8 cellular contexts compared by ENCODE assay signal in the genomic region with DNA sequence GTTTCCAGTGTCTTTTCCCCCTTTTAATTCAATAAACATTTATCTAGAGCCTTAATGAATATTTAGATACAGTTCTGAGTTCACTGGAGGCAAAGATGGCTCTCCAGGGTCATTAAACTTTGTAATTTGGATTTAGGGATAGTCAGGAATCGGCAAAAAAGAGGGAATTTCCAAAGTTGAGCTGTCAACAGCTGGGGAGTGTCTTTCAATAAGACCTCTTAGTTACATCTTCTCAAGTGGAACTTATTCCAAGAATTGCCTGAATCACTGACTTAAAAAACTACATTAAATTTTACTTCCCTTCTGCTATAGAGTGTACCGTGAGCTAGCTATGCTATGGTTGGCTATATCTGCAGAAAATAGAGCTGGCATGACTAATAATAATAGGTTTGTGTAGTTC. TPM values are rescaled to one million over a fixed set of nuclear protein-coding genes. Genes with fewer than 3 reads are reported as not detected.
DNase-seq lines count a peak whose midpoint lies in the region; ATAC-seq, FAIRE-seq and TF ChIP-seq lines count a peak whose summit lies in the region.

No MANE protein-coding gene starts in this region.

- H2BK15ac ChIP-seq in IMR-90 (ENCODE audit: low read depth, low read length) = peak overlapping the region; percentile 71; the same call in 2 of the 3 replicates

- peaks cover 4% of the 10 kb centered on the region for H3K4me1 ChIP-seq in IMR-90 (ENCODE audit: control insufficient read depth, insufficient read depth, low read length)
- peaks cover 9 to 24% of the 10 kb centered on the region in 2 donors for H3K4me1 ChIP-seq in muscle layer of duodenum (ENCODE audit: control insufficient read depth in 1 of 2, insufficient read depth in 2 of 2, low read length in 2 of 2)

- peak overlapping the region; percentile 92 for H3K4me2 ChIP-seq in IMR-90 (ENCODE audit: low read depth, low read length)

- peaks cover 6% of the 10 kb centered on the region; the same call in 1 of the 2 replicates for H3K9me3 ChIP-seq in AG04450 (ENCODE audit: control insufficient read depth, insufficient read depth, low read length)
- no peaks in the 10 kb centered on the region for H3K9me3 ChIP-seq in IMR-90 (ENCODE audit: control insufficient read depth, insufficient read depth, low read length)
- no peaks in the 10 kb centered on the region for H3K9me3 ChIP-seq in muscle layer of duodenum (ENCODE audit: control insufficient read depth in 1 of 2, low read length in 2 of 2)

- H3K4me3 ChIP-seq in AG04450 (ENCODE audit: low read depth, low read length) = peak overlapping the region; percentile 92
- H3K4me3 ChIP-seq in IMR-90 (ENCODE audit: insufficient read depth, low read depth, low read length) = peak overlapping the region; percentile 71
- peak overlapping the region; percentile 90 to 97 for H3K4me3 ChIP-seq in cardiac fibroblast (replicated peaks in 1 of 2; ENCODE audit: low read depth in 2 of 2, low read length in 2 of 2)
- peak overlapping the region; percentile 78 to 95 for H3K4me3 ChIP-seq in muscle layer of duodenum (ENCODE audit: low read depth in 1 of 2, low read length in 2 of 2)

- H3K79me1 ChIP-seq in IMR-90 (ENCODE audit: low read depth in 1 of 2, low read length in 2 of 2) = peaks cover 14 to 47% of the 10 kb centered on the region in 2 experiments

- dilution Hi-C loops in IMR-90 (cut with HindIII; ENCODE audit: low sequenced_read_pairs, unreplicated experiment) = no loop called here

- H3K9me1 ChIP-seq in IMR-90 (ENCODE audit: insufficient read depth, low read length) = peaks cover 7% of the 10 kb centered on the region

- peak overlapping the region; percentile 82; the same call in 1 of the 2 replicates for H3K56ac ChIP-seq in IMR-90 (ENCODE audit: extremely low read depth, insufficient read depth, low read length)

- peak overlapping the region; percentile 77 for H2BK5ac ChIP-seq in IMR-90 (ENCODE audit: low read depth, low read length, poor library complexity, severe bottlenecking)

- no peak for FAIRE-seq in D721Med (lab: Jason Lieb, UNC)

- TF ChIP-seq CTCF in AG04450 (IDR thresholded peaks at IDR 0.05; ENCODE audit: low read depth, low read length) (no peak; the same call in 1 of the 2 replicates), IMR-90 (conservative IDR thresholded peaks at IDR 0.05; ENCODE audit: low read depth, low read length) (no peak), cardiac fibroblast (IDR thresholded peaks at IDR 0.05; ENCODE audit: low read depth, low read length) (no peak), GM10248 (IDR thresholded peaks at IDR 0.05; ENCODE audit: control extremely low read depth, extremely low read depth, low read depth, missing control alignments) (no peak), D721Med (IDR thresholded peaks at IDR 0.05; ENCODE audit: insufficient read depth, missing control alignments) (no peak)

- peaks cover 19% of the 10 kb centered on the region; the same call in 1 of the 2 replicates for H4K20me1 ChIP-seq in IMR-90 (ENCODE audit: insufficient read depth, low read length)

- in situ Hi-C loops in IMR-90 (cut with MboI; ENCODE audit: low sequenced_read_pairs) = loop anchor here (5.0 to 10.0 kb wide), 2 partner anchors 57 to 130 kb away; no protein-coding TSS in a partner anchor

- H3K14ac ChIP-seq in IMR-90 (replicated peaks; ENCODE audit: low read depth, low read length) = peak overlapping the region; percentile 68; the same call in 1 of the 2 replicates

- H3K36me3 ChIP-seq in IMR-90 (ENCODE audit: control insufficient read depth, insufficient read depth, low read length) (no peaks in the 10 kb centered on the region), muscle layer of duodenum (ENCODE audit: control insufficient read depth in 1 of 2, insufficient read depth in 2 of 2, low read length in 2 of 2) (no peaks in the 10 kb centered on the region)

- ATAC-seq in IMR-90 (ENCODE audit: low read depth) = no peak

- peak overlapping the region; percentile 35; the same call in 1 of the 2 replicates for H2BK20ac ChIP-seq in IMR-90 (ENCODE audit: low read depth, low read length)

- peak overlapping the region; percentile 59 for H3K9ac ChIP-seq in IMR-90 (ENCODE audit: low read depth, low read length)

- no peak overlapping the region for H4K5ac ChIP-seq in IMR-90 (ENCODE audit: low read depth, low read length)

- peak overlapping the region; percentile 80 for H2AK9ac ChIP-seq in IMR-90 (replicated peaks; ENCODE audit: low read depth, low read length, poor library complexity)

- H4K8ac ChIP-seq in IMR-90 (ENCODE audit: low read depth in 2 of 2, low read length in 2 of 2) = peak overlapping the region; percentile 13 to 69; a peak in 1 of 4 replicates

- CTCF ChIA-PET in AG04450 (lab: Charles Lee) (interaction anchor here (0.8 to 1.8 kb wide), 4 partner anchors 12 to 166 kb away, joined by 3 to 9 read pairs (median 4); no protein-coding TSS in a partner anchor), IMR-90 (lab: Yijun Ruan, JAX) (interaction anchor here (1.1 kb wide), 1 partner anchor 165 kb away, joined by 4 read pairs; no protein-coding TSS in a partner anchor), GM10248 (lab: Yijun Ruan, JAX) (interaction anchor here (0.8 to 1.9 kb wide), 9 partner anchors 11 to 166 kb away, joined by 3 to 17 read pairs (median 4); no protein-coding TSS in a partner anchor)

- BruUV-seq in IMR-90 (replicated peaks; lab: Mats Ljungman, UMichigan) = no TSS peak

- DNase-seq in AG04450 (ENCODE audit: low read depth, low spot score) = no peak
- DNase-seq in IMR-90 = peak; percentile 68
- peak; percentile 29 to 52 for DNase-seq in cardiac fibroblast (ENCODE audit: low read depth in 2 of 2)
- no peak for DNase-seq in stimulated activated CD4-positive, alpha-beta T cell treated with anti-CD3 and anti-CD28 coated beads, Interleukin-4, amount 100 ng/mL, for 24 hours
- DNase-seq in SHP77 (lab: John Stamatoyannopoulos, UW) = no peak
- DNase-seq in GM10248 (ENCODE audit: extremely low spot score) = no peak
- DNase-seq in D721Med (ENCODE audit: insufficient read length, low spot score) = no peak

- H4K91ac ChIP-seq in IMR-90 (ENCODE audit: insufficient read depth, low read depth, low read length) = no peak overlapping the region

- H3K4ac ChIP-seq in IMR-90 (ENCODE audit: low read depth, low read length) = peak overlapping the region; percentile 84

- no CpG with 5 or more reads among the region's 2 CpGs for WGBS in IMR-90 (ENCODE audit: extremely low coverage in 2 of 2, insufficient read length in 1 of 2), 2 experiments

- POLR2A ChIA-PET in AG04450 (lab: Yijun Ruan, JAX) (interaction anchor here (0.6 kb wide), 1 partner anchor 210 kb away, joined by 5 read pairs; no protein-coding TSS in a partner anchor), IMR-90 (lab: Charles Lee; ENCODE audit: unreplicated experiment) (no interaction called here), GM10248 (lab: Yijun Ruan, JAX) (interaction anchor here (1.6 kb wide), 1 partner anchor 20 kb away, joined by 3 read pairs; no protein-coding TSS in a partner anchor)

- intact Hi-C loops in IMR-90 (cut with micrococcal nuclease) = loop anchor here (1.0 to 5.0 kb wide), 4 partner anchors 37 to 242 kb away; a partner anchor contains a TSS

- peak overlapping the region; percentile 92 for H2AFZ ChIP-seq in IMR-90 (replicated peaks; ENCODE audit: low read length, poor library complexity)

- peak overlapping the region; percentile 76; the same call in 1 of the 2 replicates for H3K23ac ChIP-seq in IMR-90 (ENCODE audit: low read depth, low read length)

- no peaks in the 10 kb centered on the region for H3K27me3 ChIP-seq in AG04450 (ENCODE audit: control insufficient read depth, insufficient read depth, low read length)
- H3K27me3 ChIP-seq in IMR-90 (ENCODE audit: control insufficient read depth, insufficient read depth, low read length) = no peaks in the 10 kb centered on the region
- H3K27me3 ChIP-seq in muscle layer of duodenum (ENCODE audit: low read depth, low read length) = no peaks in the 10 kb centered on the region

- TF ChIP-seq RAD21 in IMR-90 (IDR thresholded peaks at IDR 0.05; ENCODE audit: low read length) = no peak

- peak overlapping the region; percentile 49; the same call in 1 of the 2 replicates for H2BK120ac ChIP-seq in IMR-90 (ENCODE audit: low read depth, low read length)

- H3K27ac ChIP-seq in AG04450 (ENCODE audit: low read depth, low read length) = peak overlapping the region; percentile 94
- peak overlapping the region; percentile 89 for H3K27ac ChIP-seq in IMR-90 (ENCODE audit: insufficient read depth, low read length)
- H3K27ac ChIP-seq in muscle layer of duodenum (ENCODE audit: low read length) = peak overlapping the region; percentile 85

- no peak for TF ChIP-seq POLR2A in IMR-90 (IDR thresholded peaks at IDR 0.05; ENCODE audit: low read depth, low read length)

- H3K18ac ChIP-seq in IMR-90 (ENCODE audit: low read depth, low read length) = no peak overlapping the region; the same call in 1 of the 2 replicates

- H2AK5ac ChIP-seq in IMR-90 (ENCODE audit: low read depth, low read length) = no peak overlapping the region

TF ChIP-seq in IMR-90, 13 proteins besides CTCF, POLR2A, EP300 and RAD21:
- TF ChIP-seq CEBPB (IDR thresholded peaks at IDR 0.05; ENCODE audit: low read depth, low read length) (no peak), NFE2L2 (IDR thresholded peaks at IDR 0.05; ENCODE audit: low read depth, low read length) (no peak)

RNA-seq across cellular contexts. Expression of a gene that starts 2.0 kb away (rescaled TPM):
- polyA plus RNA-seq in AG04450 (2011; rRNA removed) (16.5 and 17.4 TPM in 2 replicates), IMR-90 (2012; rRNA removed) (7.0 and 7.2 TPM in 2 replicates)
- 21.3 and 24.1 TPM in 2 replicates for polyA minus RNA-seq in AG04450 (2011; rRNA and poly(A)+ RNA removed)
- total RNA-seq in IMR-90 (2012; rRNA removed) = 7.8 and 8.8 TPM in 2 replicates
- 2.0 and 2.2 TPM in 2 replicates for polyA plus RNA-seq in IMR-90 (2012; cell fraction: cytosol; rRNA removed)
- polyA plus RNA-seq in IMR-90 (2012; cell fraction: nucleus; rRNA removed; ENCODE audit: low replicate concordance) = 2.7 and 13.5 TPM in 2 replicates

Comparison
In these comparisons a context has a peak if more than half of its experiments do, and no peak if none do; other contexts are left out.
1. DNase-seq: peak in IMR-90 (single experiment) and cardiac fibroblast (2 of 2); none in AG04450 (single experiment), stimulated activated CD4-positive, alpha-beta T cell treated with anti-CD3 and anti-CD28 coated beads, Interleukin-4, amount 100 ng/mL, for 24 hours (single experiment), SHP77 (0 of 2), GM10248 (single experiment) and D721Med (single experiment).
2. Peak in every context shown above with its lines, with median percentiles within 50 percentile points of each other: H3K27ac ChIP-seq and H3K4me3 ChIP-seq.